ENCODE assay signal across 1 cellular context in genomic region chr11:839280-839623, GRCh38.
A peak's percentile ranks its signal among the peaks of the same experiment; 100 is the strongest.
TF ChIP-seq lines count a peak whose summit lies in the region.

No MANE protein-coding gene starts in this region.

TF ChIP-seq in Ishikawa, 13 proteins besides CTCF, POLR2A, EP300 and RAD21:
- TF ChIP-seq TCF12 (IDR thresholded peaks at IDR 0.05; ENCODE audit: low read depth): 0 out of 2 replicates have a peak, but pooled peaks have one; percentile 1
- TF ChIP-seq TAF1 (IDR thresholded peaks at IDR 0.05; ENCODE audit: low read depth): no peak
